In the genomic region with DNA sequence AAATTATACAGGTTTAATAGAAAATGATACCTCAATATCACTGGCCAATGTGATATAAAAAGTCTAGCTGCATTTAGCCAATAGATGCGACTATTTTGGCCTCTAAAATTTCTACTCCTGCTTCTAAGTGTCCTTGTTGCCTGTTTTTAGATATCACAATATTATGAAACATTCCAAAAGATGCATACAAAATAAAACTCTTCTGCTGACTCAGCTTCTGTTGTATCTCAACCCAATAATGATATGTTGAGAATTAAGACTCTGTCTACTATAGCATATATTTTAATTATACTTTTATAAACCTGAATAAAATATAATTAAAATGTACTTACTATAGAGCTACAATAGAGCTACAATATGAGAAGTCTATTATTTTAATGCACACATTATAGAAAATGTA, we compare ENCODE assay signal across 33 cellular contexts.
DNase-seq lines count a peak whose midpoint lies in the region; ATAC-seq, FAIRE-seq and TF ChIP-seq lines count a peak whose summit lies in the region.
"Had no signal": no experiment of that assay in that cellular context is flagged by ENCODE, and none has a peak within 500 bp of the region (broad histone marks: within the 10 kb centered on the region; RNA-seq: fewer than 3 reads in every experiment).

No MANE protein-coding gene starts in this region.

- H4K5ac ChIP-seq in IMR-90 (ENCODE audit: low read depth, low read length): no peak overlapping the region

- dilution Hi-C loops in IMR-90 (cut with HindIII; ENCODE audit: low sequenced_read_pairs, unreplicated experiment): no loop called here

- TF ChIP-seq EP300 in HepG2 (IDR thresholded peaks at IDR 0.05; ENCODE audit: low read depth in 2 of 2, low read length in 2 of 2) (no peak), HepG2 (CRISPR knock-in tag; IDR thresholded peaks at IDR 0.05; ENCODE audit: borderline replicate concordance) (no peak), A549 (IDR thresholded peaks at IDR 0.05) (no peak), K562 (IDR thresholded peaks at IDR 0.05; ENCODE audit: low read length) (no peak)

- no peak overlapping the region for H2AK5ac ChIP-seq in IMR-90 (ENCODE audit: low read depth, low read length)

- H3K4me2 ChIP-seq in HepG2 (ENCODE audit: low read depth, low read length): no peak overlapping the region
- no peak overlapping the region for H3K4me2 ChIP-seq in A549
- H3K4me2 ChIP-seq in IMR-90 (ENCODE audit: low read depth, low read length): no peak overlapping the region
- no peak overlapping the region for H3K4me2 ChIP-seq in K562 (ENCODE audit: insufficient read depth, low read length)
- H3K4me2 ChIP-seq: BLaER1; BLaER1 treated with 17β-estradiol and CSF1 and Interleukin-3, amounts not matched to agents 10 nM and 100 nM had no signal

- no peak overlapping the region for H3K9ac ChIP-seq in HepG2 (ENCODE audit: insufficient read depth, low read depth, low read length)
- no peak overlapping the region for H3K9ac ChIP-seq in IMR-90 (ENCODE audit: low read depth, low read length)
- H3K9ac ChIP-seq in K562 (ENCODE audit: insufficient read depth in 1 of 2, low read depth in 2 of 2, low read length in 2 of 2): no peak overlapping the region
- H3K9ac ChIP-seq: BLaER1; BLaER1 treated with 17β-estradiol and CSF1 and Interleukin-3, amounts not matched to agents 10 nM and 100 nM had no signal

- intact Hi-C loops in HepG2 (cut with micrococcal nuclease; ENCODE audit: unreplicated experiment): no loop called here
- intact Hi-C loops in right lobe of liver (cut with DNase I): no loop called here
- intact Hi-C loops in IMR-90 (cut with micrococcal nuclease): no loop called here
- intact Hi-C loops in K562 (cut with micrococcal nuclease): no loop called here
- intact Hi-C loops in head of caudate nucleus (cut with DNase I): no loop called here

- H3K18ac ChIP-seq in IMR-90 (ENCODE audit: low read depth, low read length): no peak overlapping the region

- TF ChIP-seq POLR2A in HepG2 (IDR thresholded peaks at IDR 0.05; ENCODE audit: insufficient read depth in 1 of 2, low read depth in 2 of 2, low read length in 2 of 2) (no peak), right lobe of liver (IDR thresholded peaks at IDR 0.05) (no peak), A549 (IDR thresholded peaks at IDR 0.05; ENCODE audit: low read length) (no peak), IMR-90 (IDR thresholded peaks at IDR 0.05; ENCODE audit: low read depth, low read length) (no peak), K562 (conservative IDR thresholded peaks at IDR 0.05) (no peak), Peyer's patch (IDR thresholded peaks at IDR 0.05) (no peak)

- POLR2A ChIA-PET in HepG2 (lab: Yijun Ruan, JAX) (no interaction called here), A549 (lab: Yijun Ruan, JAX) (no interaction called here), IMR-90 (lab: Charles Lee; ENCODE audit: unreplicated experiment) (no interaction called here), K562 (lab: Yijun Ruan, JAX) (no interaction called here)

- no peak overlapping the region for H3K4me3 ChIP-seq in HepG2 (replicated peaks in 1 of 3; ENCODE audit: insufficient read depth in 1 of 3, low read depth in 2 of 3, low read length in 3 of 3)
- no peak overlapping the region for H3K4me3 ChIP-seq in right lobe of liver
- no peak overlapping the region for H3K4me3 ChIP-seq in A549
- no peak overlapping the region for H3K4me3 ChIP-seq in IMR-90 (ENCODE audit: insufficient read depth, low read depth, low read length)
- H3K4me3 ChIP-seq in K562: no peak overlapping the region
- no peak overlapping the region for H3K4me3 ChIP-seq in Peyer's patch
- H3K4me3 ChIP-seq: BLaER1; BLaER1 treated with 17β-estradiol and CSF1 and Interleukin-3, amounts not matched to agents 10 nM and 100 nM had no signal

- no peak overlapping the region for H2BK15ac ChIP-seq in IMR-90 (ENCODE audit: low read depth, low read length)

- FAIRE-seq in HepG2 (lab: Jason Lieb, UNC) (no peak), A549 (lab: Jason Lieb, UNC) (no peak), K562 (lab: Jason Lieb, UNC) (no peak)
- FAIRE-seq: A204.1 had no signal

- 0% methylated on average over 1 of the region's 1 CpG for WGBS in HepG2 (ENCODE audit: low lambda C conversion rate)
- WGBS in right lobe of liver (ENCODE audit: insufficient coverage, low coverage, low lambda C conversion rate, missing lambda C conversion rate): 29% methylated on average over 1 of the region's 1 CpG
- 3% methylated on average over 1 of the region's 1 CpG for WGBS in A549 (ENCODE audit: missing lambda C conversion rate)
- no CpG with 5 or more reads among the region's 1 CpG for WGBS in IMR-90 (ENCODE audit: extremely low coverage in 2 of 2, insufficient read length in 1 of 2), 2 experiments
- WGBS in K562 (ENCODE audit: insufficient coverage, low coverage, missing lambda C conversion rate): 8% methylated on average over 1 of the region's 1 CpG

- no peak overlapping the region for H2AFZ ChIP-seq in HepG2 (ENCODE audit: low read length)
- no peak overlapping the region for H2AFZ ChIP-seq in IMR-90 (replicated peaks; ENCODE audit: low read length, poor library complexity)
- H2AFZ ChIP-seq in K562 (ENCODE audit: low read depth, low read length): no peak overlapping the region

- BruUV-seq in HepG2 (replicated peaks; lab: Mats Ljungman, UMichigan): no TSS peak
- no TSS peak for BruUV-seq in IMR-90 (replicated peaks; lab: Mats Ljungman, UMichigan)
- BruUV-seq in K562 (replicated peaks; lab: Mats Ljungman, UMichigan): no TSS peak

- H3K79me1 ChIP-seq in IMR-90 (ENCODE audit: low read depth in 1 of 2, low read length in 2 of 2): no peaks in the 10 kb centered on the region

- H3K36me3 ChIP-seq in HepG2 (replicated peaks in 1 of 2; ENCODE audit: control insufficient read depth in 1 of 2, insufficient read depth in 2 of 2, low read length in 2 of 2) (no peaks in the 10 kb centered on the region), right lobe of liver (no peaks in the 10 kb centered on the region), IMR-90 (ENCODE audit: control insufficient read depth, insufficient read depth, low read length) (no peaks in the 10 kb centered on the region), K562 (ENCODE audit: control insufficient read depth, insufficient read depth, low read length) (no peaks in the 10 kb centered on the region), Peyer's patch (no peaks in the 10 kb centered on the region)
- H3K36me3 ChIP-seq: BE2C; BLaER1; BLaER1 treated with 17β-estradiol and CSF1 and Interleukin-3, amounts not matched to agents 10 nM and 100 nM had no signal

- no peak overlapping the region for H2BK5ac ChIP-seq in IMR-90 (ENCODE audit: low read depth, low read length, poor library complexity, severe bottlenecking)

- no peak overlapping the region for H2AK9ac ChIP-seq in IMR-90 (replicated peaks; ENCODE audit: low read depth, low read length, poor library complexity)

- no peak for DNase-seq in HepG2 (ENCODE audit: low spot score)
- no peak for DNase-seq in right lobe of liver
- no peak for DNase-seq in A549 (ENCODE audit: low read depth in 1 of 2, low spot score in 1 of 2)
- DNase-seq in IMR-90: no peak
- DNase-seq in K562 (ENCODE audit: extremely low read depth in 1 of 4, low spot score in 3 of 4): no peak
- no peak for DNase-seq in Peyer's patch
- DNase-seq in head of caudate nucleus: no peak
- DNase-seq: 8988T; ACHN; AML-193; BE2C; C1 segment of cervical spinal cord; Caco-2; Calu3; CD4-positive, alpha-beta memory T cell; CD4-positive, alpha-beta T cell; CD4-positive, CD25-positive, alpha-beta regulatory T cell; CD8-positive, alpha-beta memory T cell; CD8-positive, alpha-beta T cell; COR-L47; DMS 273 treated with DMSO at 0.1 percent for 48 hours; DMS153; DMS53; DMS79; DMS79 treated with DMSO at 0.1 percent for 48 hours; DND-41; EL had no signal

- H3K27me3 ChIP-seq in HepG2 (ENCODE audit: control insufficient read depth in 1 of 2, insufficient read depth in 2 of 2, low read length in 2 of 2) (no peaks in the 10 kb centered on the region; a peak in 1 of 5 replicates), right lobe of liver (no peaks in the 10 kb centered on the region), IMR-90 (ENCODE audit: control insufficient read depth, insufficient read depth, low read length) (no peaks in the 10 kb centered on the region), K562 (ENCODE audit: control insufficient read depth in 2 of 2, insufficient read depth in 2 of 2, low read length in 2 of 2) (no peaks in the 10 kb centered on the region), Peyer's patch (no peaks in the 10 kb centered on the region)
- H3K27me3 ChIP-seq: BE2C; BLaER1; BLaER1 treated with 17β-estradiol and CSF1 and Interleukin-3, amounts not matched to agents 10 nM and 100 nM had no signal

- no peak overlapping the region for H4K8ac ChIP-seq in IMR-90 (ENCODE audit: low read depth in 2 of 2, low read length in 2 of 2)

- TF ChIP-seq RAD21 in HepG2 (CRISPR knock-in tag; IDR thresholded peaks at IDR 0.05): no peak
- TF ChIP-seq RAD21 in A549 (conservative IDR thresholded peaks at IDR 0.05 in 1 of 2, IDR thresholded peaks at IDR 0.05 in 1 of 2): no peak
- TF ChIP-seq RAD21 in IMR-90 (IDR thresholded peaks at IDR 0.05; ENCODE audit: low read length): no peak
- TF ChIP-seq RAD21 in K562 (CRISPR knock-in tag; conservative IDR thresholded peaks at IDR 0.05 in 1 of 2, IDR thresholded peaks at IDR 0.05 in 1 of 2): no peak

- ATAC-seq in HepG2 (no peak), right lobe of liver (no peak), A549 (no peak), IMR-90 (ENCODE audit: low read depth) (no peak), K562 (no peak), GM19035 (IDR thresholded peaks at IDR 0.05; ENCODE audit: unreplicated experiment) (no peak)
- ATAC-seq: CD8-positive, alpha-beta T cell had no signal

- TF ChIP-seq CTCF in HepG2 (CRISPR knock-in tag; IDR thresholded peaks at IDR 0.05) (no peak), right lobe of liver (IDR thresholded peaks at IDR 0.05) (no peak), A549 (IDR thresholded peaks at IDR 0.05) (no peak), IMR-90 (conservative IDR thresholded peaks at IDR 0.05; ENCODE audit: low read depth, low read length) (no peak), K562 (IDR thresholded peaks at IDR 0.05 in 2 of 3, conservative IDR thresholded peaks at IDR 0.05 in 1 of 3; ENCODE audit: insufficient read depth in 2 of 3, low read depth in 1 of 3, low read length in 3 of 3) (no peak), Peyer's patch (IDR thresholded peaks at IDR 0.05) (no peak)

- H3K4ac ChIP-seq in IMR-90 (ENCODE audit: low read depth, low read length): no peak overlapping the region

- no peak overlapping the region for H3K14ac ChIP-seq in IMR-90 (replicated peaks; ENCODE audit: low read depth, low read length)

- H2BK120ac ChIP-seq in IMR-90 (ENCODE audit: low read depth, low read length): no peak overlapping the region

- CTCF ChIA-PET in HepG2 (lab: Yijun Ruan, JAX; ENCODE audit: low intra/inter-chr PET ratio, low total read pairs) (no interaction called here), A549 (lab: Yijun Ruan, JAX) (no interaction called here), IMR-90 (lab: Yijun Ruan, JAX) (no interaction called here), K562 (lab: Yijun Ruan, JAX; ENCODE audit: low intra/inter-chr PET ratio) (no interaction called here)

- H3K9me1 ChIP-seq in IMR-90 (ENCODE audit: insufficient read depth, low read length) (no peaks in the 10 kb centered on the region), K562 (ENCODE audit: control insufficient read depth, insufficient read depth, low read length) (no peaks in the 10 kb centered on the region)

- H4K20me1 ChIP-seq in HepG2 (ENCODE audit: insufficient read depth, low read length) (no peaks in the 10 kb centered on the region), IMR-90 (ENCODE audit: insufficient read depth, low read length) (no peaks in the 10 kb centered on the region), K562 (replicated peaks; ENCODE audit: control insufficient read depth, insufficient read depth, low read length) (no peaks in the 10 kb centered on the region)
- H4K20me1 ChIP-seq: BLaER1; BLaER1 treated with 17β-estradiol and CSF1 and Interleukin-3, amounts not matched to agents 10 nM and 100 nM had no signal

- H3K27ac ChIP-seq in HepG2 (ENCODE audit: extremely low read length, insufficient read depth, low read length) (no peak overlapping the region), right lobe of liver (no peak overlapping the region), A549 (no peak overlapping the region), IMR-90 (ENCODE audit: insufficient read depth, low read length) (no peak overlapping the region), K562 (ENCODE audit: extremely low read depth, low read depth, low read length) (no peak overlapping the region), Peyer's patch (no peak overlapping the region)
- H3K27ac ChIP-seq: 22Rv1; BLaER1; BLaER1 treated with 17β-estradiol and CSF1 and Interleukin-3, amounts not matched to agents 10 nM and 100 nM; C4-2B had no signal

- no peak overlapping the region for H3K23ac ChIP-seq in IMR-90 (ENCODE audit: low read depth, low read length)

- H3K9me3 ChIP-seq in HepG2 (ENCODE audit: low read length) (peaks cover 11% of the 10 kb centered on the region; the same call in 1 of the 2 replicates), right lobe of liver (no peaks in the 10 kb centered on the region), A549 (no peaks in the 10 kb centered on the region; the same call in 2 of the 3 replicates), IMR-90 (ENCODE audit: control insufficient read depth, insufficient read depth, low read length) (peaks cover 2% of the 10 kb centered on the region; the same call in 1 of the 2 replicates), K562 (replicated peaks; ENCODE audit: control insufficient read depth, insufficient read depth, low read depth, low read length) (no peaks in the 10 kb centered on the region), Peyer's patch (no peaks in the 10 kb centered on the region)
- H3K9me3 ChIP-seq: BE2C; BLaER1; BLaER1 treated with 17β-estradiol and CSF1 and Interleukin-3, amounts not matched to agents 10 nM and 100 nM; Caco-2 had no signal

- H3K56ac ChIP-seq in IMR-90 (ENCODE audit: extremely low read depth, insufficient read depth, low read length): no peak overlapping the region

- no peaks in the 10 kb centered on the region for H3K4me1 ChIP-seq in HepG2 (ENCODE audit: insufficient read depth, low read length)
- H3K4me1 ChIP-seq in right lobe of liver: no peaks in the 10 kb centered on the region
- no peaks in the 10 kb centered on the region for H3K4me1 ChIP-seq in A549
- no peaks in the 10 kb centered on the region for H3K4me1 ChIP-seq in IMR-90 (ENCODE audit: control insufficient read depth, insufficient read depth, low read length)
- H3K4me1 ChIP-seq in K562 (replicated peaks in 1 of 2; ENCODE audit: control insufficient read depth in 2 of 2, insufficient read depth in 2 of 2, low read length in 2 of 2): no peaks in the 10 kb centered on the region
- no peaks in the 10 kb centered on the region for H3K4me1 ChIP-seq in Peyer's patch
- H3K4me1 ChIP-seq: BE2C; BLaER1; BLaER1 treated with 17β-estradiol and CSF1 and Interleukin-3, amounts not matched to agents 10 nM and 100 nM; Caco-2 had no signal

- in situ Hi-C loops in HepG2 (cut with HindIII; ENCODE audit: extremely low pct_ligation_motif_present, low pct_unique_long_range_greater_than_20kb): no loop called here
- in situ Hi-C loops in IMR-90 (cut with MboI; ENCODE audit: low sequenced_read_pairs): no loop called here
- in situ Hi-C loops in K562 (cut with MboI): no loop called here

- H2BK20ac ChIP-seq in IMR-90 (ENCODE audit: low read depth, low read length): no peak overlapping the region

- no peaks in the 10 kb centered on the region for H3K79me2 ChIP-seq in HepG2 (ENCODE audit: insufficient read depth, low read length)
- no peaks in the 10 kb centered on the region for H3K79me2 ChIP-seq in K562 (ENCODE audit: control insufficient read depth, insufficient read depth, low read length)

- no peak overlapping the region for H4K91ac ChIP-seq in IMR-90 (ENCODE audit: insufficient read depth, low read depth, low read length)
